ENCODE assay signal across 10 cellular contexts in genomic region chr2:178419123-178419522, GRCh38. TPM values are rescaled to one million over a fixed set of nuclear protein-coding genes. Genes with fewer than 3 reads are reported as not detected.
DNase-seq lines count a peak whose midpoint lies in the region; ATAC-seq, FAIRE-seq and TF ChIP-seq lines count a peak whose summit lies in the region.
"Had no signal": no experiment of that assay in that cellular context is flagged by ENCODE, and none has a peak within 500 bp of the region (broad histone marks: within the 10 kb centered on the region; RNA-seq: fewer than 3 reads in every experiment).

No MANE protein-coding gene starts in this region.

- H3K4me3 ChIP-seq in HCT116 (replicated peaks in 1 of 2; ENCODE audit: low read depth in 1 of 2, low read length in 2 of 2) (no peak overlapping the region), keratinocyte (ENCODE audit: control insufficient read depth in 2 of 3, extremely low read depth in 1 of 3, insufficient read depth in 2 of 3, low read depth in 1 of 3, low read length in 3 of 3) (no peak overlapping the region), thyroid gland (replicated peaks in 1 of 3) (no peak overlapping the region)
- H3K4me3 ChIP-seq: gastroesophageal sphincter, right atrium auricular region had no signal

- dilution Hi-C loops in keratinocyte (cut with MboI; ENCODE audit: extremely low pct_ligation_motif_present, low sequenced_read_pairs) = no loop called here

- H3K27ac ChIP-seq in HCT116 (ENCODE audit: low read depth, low read length) = no peak overlapping the region
- H3K27ac ChIP-seq in keratinocyte (ENCODE audit: control insufficient read depth, insufficient read depth, low read length) = peak overlapping the region; percentile 62
- H3K27ac ChIP-seq in thyroid gland = no peak overlapping the region
- H3K27ac ChIP-seq: gastroesophageal sphincter, right atrium auricular region had no signal

- TF ChIP-seq CTCF in HCT116 (IDR thresholded peaks at IDR 0.05 in 2 of 3, conservative IDR thresholded peaks at IDR 0.05 in 1 of 3; ENCODE audit: borderline replicate concordance in 1 of 3, insufficient read depth in 1 of 3, low read depth in 2 of 3, low read length in 2 of 3) (peak; percentile 28 to 50 (median 50); a peak in 4 of 6 replicates), keratinocyte (optimal IDR thresholded peaks at IDR 0.05 in 1 of 3, IDR thresholded peaks at IDR 0.05 in 1 of 3, conservative IDR thresholded peaks at IDR 0.05 in 1 of 3; ENCODE audit: extremely low read depth in 1 of 3, insufficient read depth in 2 of 3, low read length in 3 of 3) (peak in 1 of 3 experiments; percentile 19), thyroid gland (IDR thresholded peaks at IDR 0.05) (peak in 1 of 6 experiments; percentile 7)

- POLR2A ChIA-PET in HCT116 (lab: Charles Lee) = interaction anchor here (1.0 to 1.1 kb wide), 2 partner anchors 28 to 32 kb away, joined by 3 read pairs; partner anchors contain the start of genes PJVK and PRKRA

- DNase-seq in COR-L47 (lab: John Stamatoyannopoulos, UW) = peak; percentile 34
- no peak for DNase-seq in HCT116 (ENCODE audit: low read depth, low spot score)
- DNase-seq in SW480 (ENCODE audit: low spot score) = peak; percentile 26
- DNase-seq in keratinocyte (ENCODE audit: low read depth, low spot score) = no peak
- no peak for DNase-seq in thyroid gland

- WGBS in thyroid gland, 2 donors = 66 to 69% methylated on average over 1 of the region's 1 CpG

- intact Hi-C loops in HCT116 (cut with micrococcal nuclease) = loop anchor here (10.0 kb wide), 1 partner anchor 514 kb away; no protein-coding TSS in a partner anchor
- intact Hi-C loops in thyroid gland (cut with DNase I) = loop anchor here (10.0 kb wide), 2 partner anchors 114 to 224 kb away; partner anchors contain the start of gene OSBPL6

- H3K79me2 ChIP-seq in HCT116 (ENCODE audit: insufficient read depth, low read length) (no peaks in the 10 kb centered on the region), keratinocyte (ENCODE audit: control insufficient read depth, insufficient read depth, low read length) (peaks cover 9% of the 10 kb centered on the region)

- RAD21 ChIA-PET in HCT116 (lab: Charles Lee; ENCODE audit: low non-redundant PET in 1 of 2, low total read pairs in 2 of 2, uncharacterized antibody in 2 of 2, unreplicated experiment in 2 of 2) = interaction anchor here in 1 of 2 experiments (1.0 kb wide), 1 partner anchor 20 kb away, joined by 3 read pairs; no protein-coding TSS in a partner anchor

- H3K36me3 ChIP-seq in HCT116 (ENCODE audit: control insufficient read depth in 1 of 2, insufficient read depth in 2 of 2, low read length in 2 of 2) = no peaks in the 10 kb centered on the region
- H3K36me3 ChIP-seq in keratinocyte (ENCODE audit: control insufficient read depth in 2 of 2, extremely low read depth in 1 of 2, insufficient read depth in 2 of 2, low read length in 2 of 2) = peaks cover 0 to 6% of the 10 kb centered on the region in 2 experiments
- no peaks in the 10 kb centered on the region for H3K36me3 ChIP-seq in thyroid gland
- H3K36me3 ChIP-seq: right atrium auricular region had no signal

- H3K9me3 ChIP-seq in HCT116 (ENCODE audit: control insufficient read depth in 1 of 2, insufficient read depth in 1 of 2, low read depth in 1 of 2, low read length in 2 of 2) (no peaks in the 10 kb centered on the region), keratinocyte (ENCODE audit: control insufficient read depth, low read depth, low read length) (no peaks in the 10 kb centered on the region), thyroid gland (no peaks in the 10 kb centered on the region)
- H3K9me3 ChIP-seq: gastroesophageal sphincter, right atrium auricular region had no signal

- no TSS peak for BruUV-seq in HCT116 (replicated peaks; lab: Mats Ljungman, UMichigan)

- CTCF ChIA-PET in HCT116 (lab: Charles Lee) = interaction anchor here (0.7 to 2.2 kb wide), 8 partner anchors 11 to 512 kb away, joined by 3 to 14 read pairs (median 3); partner anchors contain the start of genes PJVK, PRKRA and RBM45

- peaks cover 2 to 6% of the 10 kb centered on the region in 2 experiments; a peak in 2 of 4 replicates for H3K4me1 ChIP-seq in HCT116 (ENCODE audit: control insufficient read depth in 1 of 2, insufficient read depth in 2 of 2, low read length in 2 of 2)
- H3K4me1 ChIP-seq in keratinocyte (ENCODE audit: control insufficient read depth, extremely low read depth, insufficient read depth, low read length) = peaks cover 41% of the 10 kb centered on the region
- peaks cover 0 to 3% of the 10 kb centered on the region in 2 donors for H3K4me1 ChIP-seq in thyroid gland

- H4K20me1 ChIP-seq in HCT116 (ENCODE audit: insufficient read depth) (no peaks in the 10 kb centered on the region), keratinocyte (ENCODE audit: control insufficient read depth, extremely low read depth, insufficient read depth, low read length) (no peaks in the 10 kb centered on the region)

- H3K9me1 ChIP-seq in keratinocyte (ENCODE audit: control insufficient read depth, extremely low read depth, insufficient read depth, low read length) = no peaks in the 10 kb centered on the region

- ATAC-seq in HCT116 (no peak), HG02642 (IDR thresholded peaks at IDR 0.05; ENCODE audit: poor library complexity, unreplicated experiment) (no peak), esophagus mucosa (no peak), HG02884 (IDR thresholded peaks at IDR 0.05; ENCODE audit: unreplicated experiment) (no peak)
- ATAC-seq: gastroesophageal sphincter had no signal

- no peaks in the 10 kb centered on the region for H3K9me2 ChIP-seq in HCT116 (ENCODE audit: insufficient read depth)

- H3K4me2 ChIP-seq in HCT116 (ENCODE audit: low read length) (no peak overlapping the region), keratinocyte (ENCODE audit: control insufficient read depth, extremely low read depth, insufficient read depth, low read depth, low read length) (no peak overlapping the region)

- no peak for TF ChIP-seq POLR2A in HCT116 (IDR thresholded peaks at IDR 0.05; ENCODE audit: borderline replicate concordance, extremely low read depth, insufficient read depth, insufficient read length)
- no peak for TF ChIP-seq POLR2A in thyroid gland (IDR thresholded peaks at IDR 0.05)

- no peaks in the 10 kb centered on the region for H3K27me3 ChIP-seq in HCT116 (ENCODE audit: insufficient read depth, low read length)
- H3K27me3 ChIP-seq in keratinocyte (ENCODE audit: control insufficient read depth, extremely low read depth, insufficient read depth, low read length) = no peaks in the 10 kb centered on the region
- no peaks in the 10 kb centered on the region for H3K27me3 ChIP-seq in thyroid gland
- H3K27me3 ChIP-seq: gastroesophageal sphincter, right atrium auricular region had no signal

- H2AFZ ChIP-seq in HCT116 (ENCODE audit: low read depth, low read length, poor library complexity, severe bottlenecking) (no peak overlapping the region), keratinocyte (ENCODE audit: control insufficient read depth, low read length) (no peak overlapping the region)

- no peak for FAIRE-seq in keratinocyte (lab: Jason Lieb, UNC)

- H3K9ac ChIP-seq in HCT116 (ENCODE audit: low read length) (no peak overlapping the region), keratinocyte (ENCODE audit: control insufficient read depth, extremely low read depth, insufficient read depth, low read length) (no peak overlapping the region)

- TF ChIP-seq RAD21 in HCT116 (IDR thresholded peaks at IDR 0.05; ENCODE audit: low read depth) = peak; percentile 61

TF ChIP-seq in HCT116, 20 proteins besides CTCF, POLR2A, EP300 and RAD21 (continues in another document):
- no peak for TF ChIP-seq YY1 (IDR thresholded peaks at IDR 0.05; ENCODE audit: extremely low read depth, insufficient replicate concordance, low read depth, low read length)
- TF ChIP-seq TCF7L2 (IDR thresholded peaks at IDR 0.05; ENCODE audit: borderline replicate concordance, extremely low read depth, insufficient read depth, insufficient read length) = no peak
- no peak for TF ChIP-seq EZH2phosphoT487 (IDR thresholded peaks at IDR 0.05; ENCODE audit: borderline replicate concordance)
- no peak for TF ChIP-seq EZH2 (IDR thresholded peaks at IDR 0.05)
- TF ChIP-seq ZFX (IDR thresholded peaks at IDR 0.05) = no peak

RNA-seq across cellular contexts. Expression of gene PRKRA, which starts 31.9 kb away (rescaled TPM):
- 49.8 TPM for total RNA-seq in HCT116 (2021; ENCODE audit: unreplicated experiment)
- 53.0 and 54.0 TPM in 2 replicates for polyA plus RNA-seq in HCT116 (2012)
- polyA plus RNA-seq in keratinocyte = 27.2 to 38.4 TPM (median 31.0 TPM) in 3 replicates
- polyA plus RNA-seq in keratinocyte (2011; ENCODE audit: low read depth) = 28.2 TPM
- polyA plus RNA-seq in keratinocyte (2011; cell fraction: cytosol; rRNA removed) = 26.5 and 49.5 TPM in 2 replicates
- 21.1 and 23.4 TPM in 2 replicates for polyA plus RNA-seq in keratinocyte (2011; cell fraction: nucleus; rRNA removed)
- polyA plus RNA-seq in keratinocyte (2012; ENCODE audit: low replicate concordance) = 25.1 and 45.3 TPM in 2 replicates
- polyA minus RNA-seq in keratinocyte = 4.4 to 27.8 TPM (median 11.7 TPM) in 3 replicates
- 26.5 TPM for polyA minus RNA-seq in keratinocyte (2011; cell fraction: cytosol; rRNA and poly(A)+ RNA removed)
- 14.9 and 19.7 TPM in 2 replicates for polyA minus RNA-seq in keratinocyte (2011; cell fraction: nucleus; rRNA and poly(A)+ RNA removed)
- 10 to 100 TPM; 54.9 to 72.2 (median 64.8) TPM for total RNA-seq in thyroid gland
- total RNA-seq in esophagus mucosa = 25.3 TPM

RNA-seq across cellular contexts. Expression of gene PJVK, which starts 32.1 kb away (rescaled TPM):
- total RNA-seq in HCT116 (2021; ENCODE audit: unreplicated experiment) (2.6 TPM), thyroid gland (1 to 10 TPM; 3.0 to 7.3 (median 4.9) TPM), esophagus mucosa (1.4 TPM)
- 0.90 and 1.4 TPM in 2 replicates for polyA plus RNA-seq in HCT116 (2012)
- polyA plus RNA-seq in keratinocyte = 1.0 to 4.1 TPM (median 3.5 TPM) in 3 replicates
- 0.90 TPM for polyA plus RNA-seq in keratinocyte (2011; ENCODE audit: low read depth)
- 0.65 and 0.85 TPM in 2 replicates for polyA plus RNA-seq in keratinocyte (2011; cell fraction: cytosol; rRNA removed)
- polyA plus RNA-seq in keratinocyte (2011; cell fraction: nucleus; rRNA removed) = 9.1 and 12.9 TPM in 2 replicates
- polyA plus RNA-seq in keratinocyte (2012; ENCODE audit: low replicate concordance) = 1.1 and 2.1 TPM in 2 replicates
- 0.53 to 2.5 TPM in 2 of 3 replicates, not detected in the other for polyA minus RNA-seq in keratinocyte
- 1.5 TPM for polyA minus RNA-seq in keratinocyte (2011; cell fraction: cytosol; rRNA and poly(A)+ RNA removed)
- polyA minus RNA-seq in keratinocyte (2011; cell fraction: nucleus; rRNA and poly(A)+ RNA removed) = 1.2 and 1.6 TPM in 2 replicates

RNA-seq across cellular contexts. Expression of gene FKBP7, which starts 59.3 kb away (rescaled TPM):
- total RNA-seq in HCT116 (2021; ENCODE audit: unreplicated experiment) = 4.5 TPM
- polyA plus RNA-seq in HCT116 (2012) = 2.6 and 2.9 TPM in 2 replicates
- polyA plus RNA-seq in keratinocyte = 1.2 to 2.4 TPM (median 1.9 TPM) in 3 replicates
- 0.99 TPM for polyA plus RNA-seq in keratinocyte (2011; ENCODE audit: low read depth)
- polyA plus RNA-seq in keratinocyte (2011; cell fraction: cytosol; rRNA removed) = 0.85 and 0.95 TPM in 2 replicates
- 0.67 and 1.2 TPM in 2 replicates for polyA plus RNA-seq in keratinocyte (2011; cell fraction: nucleus; rRNA removed)
- polyA plus RNA-seq in keratinocyte (2012; ENCODE audit: low replicate concordance) = 0.86 and 1.5 TPM in 2 replicates
- 0.23 to 1.1 TPM in 2 of 3 replicates, not detected in the other for polyA minus RNA-seq in keratinocyte
- not detected for polyA minus RNA-seq in keratinocyte (2011; cell fraction: cytosol; rRNA and poly(A)+ RNA removed)
- 0.42 and 1.2 TPM in 2 replicates for polyA minus RNA-seq in keratinocyte (2011; cell fraction: nucleus; rRNA and poly(A)+ RNA removed)
- 10 to 100 TPM; 10.0 to 22.4 (median 16.5) TPM for total RNA-seq in thyroid gland
- 1.00 TPM for total RNA-seq in esophagus mucosa

Comparison
In these comparisons a context has a peak if more than half of its experiments do, and no peak if none do; other contexts are left out.
1. DNase-seq: peak in COR-L47 (single experiment) and SW480 (single experiment); none in HCT116 (single experiment), keratinocyte (single experiment) and thyroid gland (0 of 2).